In genomic region chr13:28495586-28496564, GRCh38 we compare ENCODE assay signal across 2 cellular contexts.
TF ChIP-seq lines count a peak whose summit lies in the region.

No MANE protein-coding gene starts in this region.

TF ChIP-seq in SK-N-SH, 30 proteins besides CTCF, POLR2A, EP300 and RAD21 (continued from another document):
- TF ChIP-seq YY1 (IDR thresholded peaks at IDR 0.05; ENCODE audit: low read depth) (no peak), NRF1 (IDR thresholded peaks at IDR 0.05; ENCODE audit: low read depth, low read length) (no peak), USF2 (IDR thresholded peaks at IDR 0.05; ENCODE audit: borderline replicate concordance, low read depth, low read length) (no peak), CHD2 (IDR thresholded peaks at IDR 0.05; ENCODE audit: low read length, partially characterized antibody) (no peak), USF1 (IDR thresholded peaks at IDR 0.05; ENCODE audit: borderline replicate concordance, low read depth) (no peak), FOXM1 (IDR thresholded peaks at IDR 0.05; ENCODE audit: low read depth) (no peak), GABPA (IDR thresholded peaks at IDR 0.05; ENCODE audit: low read depth) (no peak), RXRA (IDR thresholded peaks at IDR 0.05; ENCODE audit: borderline replicate concordance, low read depth) (no peak), FOSL2 (IDR thresholded peaks at IDR 0.05; ENCODE audit: borderline replicate concordance, low read depth) (no peak), POLR2AphosphoS5 (IDR thresholded peaks at IDR 0.05; ENCODE audit: low read depth, low read length) (no peak), NFIC (IDR thresholded peaks at IDR 0.05; ENCODE audit: borderline replicate concordance) (no peak), PBX3 (IDR thresholded peaks at IDR 0.05) (no peak), TEAD4 (IDR thresholded peaks at IDR 0.05; ENCODE audit: borderline replicate concordance, insufficient read depth) (no peak), ELF1 (IDR thresholded peaks at IDR 0.05) (no peak), REST (IDR thresholded peaks at IDR 0.05; ENCODE audit: low read depth, low read length) (no peak)

TF ChIP-seq in SK-N-SH treated with all-trans-retinoic acid at 6 μM for 48 hours, 23 proteins besides CTCF, POLR2A, EP300 and RAD21 (continued from another document):
- TF ChIP-seq TSHZ2 (CRISPR knock-in tag; IDR thresholded peaks at IDR 0.05) (no peak), GLIS3 (CRISPR knock-in tag; IDR thresholded peaks at IDR 0.05) (no peak), ZNF8 (CRISPR knock-in tag; IDR thresholded peaks at IDR 0.05) (no peak), PPARA (CRISPR knock-in tag; IDR thresholded peaks at IDR 0.05; ENCODE audit: borderline replicate concordance) (no peak), PATZ1 (CRISPR knock-in tag; IDR thresholded peaks at IDR 0.05; ENCODE audit: borderline replicate concordance) (no peak), CREB5 (CRISPR knock-in tag; IDR thresholded peaks at IDR 0.05; ENCODE audit: low read depth) (no peak)
